In genomic region chr10:21202766-21203457, GRCh38 we compare ENCODE assay signal across 26 cellular contexts.
"Had no signal": no experiment of that assay in that cellular context is flagged by ENCODE, and none has a peak within 500 bp of the region (broad histone marks: within the 10 kb centered on the region; RNA-seq: fewer than 3 reads in every experiment).

No MANE protein-coding gene starts in this region.

- H3K4me3 Mint-ChIP-seq: activated CD8-positive, alpha-beta memory T cell treated with anti-CD3 and anti-CD28 coated beads, Interleukin-2, amount 10 ng/mL, durations not matched to agents 7 days and 5 days; activated naive CD8-positive, alpha-beta T cell treated with anti-CD3 and anti-CD28 coated beads, Interleukin-2, amount 50 U/mL, for 24 hours; activated T-cell treated with anti-CD3 and anti-CD28 coated beads, Interleukin-2, amount 50 U/mL, for 24 hours; activated T-helper 1 cell treated with anti-CD3 and anti-CD28 coated beads, Interleukin-12 subunit alpha, Interleukin-12 subunit beta, Interleukin-2, Interleukin-4 antibody, amounts not matched to agents 30 ng/mL and 10 ng/mL and 1 ng/mL, durations not matched to agents 14 hours and 24 hours and 36 hours; IgD-negative memory B cell; T-helper 17 cell; WTC11 had no signal

- H3K4me1 Mint-ChIP-seq: activated CD8-positive, alpha-beta memory T cell treated with anti-CD3 and anti-CD28 coated beads, Interleukin-2, amount 10 ng/mL, durations not matched to agents 7 days and 5 days; activated naive CD8-positive, alpha-beta T cell treated with anti-CD3 and anti-CD28 coated beads, Interleukin-2, amount 50 U/mL, for 24 hours; IgD-negative memory B cell; T-helper 17 cell had no signal

- H3K36me3 Mint-ChIP-seq: activated CD8-positive, alpha-beta memory T cell treated with anti-CD3 and anti-CD28 coated beads, Interleukin-2, amount 10 ng/mL, durations not matched to agents 7 days and 5 days; IgD-negative memory B cell had no signal

- DNase-seq: activated CD4-positive, alpha-beta T cell treated with anti-CD3 and anti-CD28 coated beads for 48 hours; activated CD4-positive, alpha-beta T cell treated with anti-CD3 and anti-CD28 coated beads, Interleukin-2, amount 50 U/mL, for 4 hours; activated CD4-positive, CD25-positive, alpha-beta regulatory T cell treated with anti-CD3 and anti-CD28 coated beads, Interleukin-2, amount 50 U/mL, for 72 hours; activated CD8-positive, alpha-beta memory T cell treated with anti-CD3 and anti-CD28 coated beads, Interleukin-2, amount 10 ng/mL, durations not matched to agents 7 days and 5 days; activated effector memory CD4-positive, alpha-beta T cell treated with Interleukin-2 at 50 U/mL for 16 hours; activated naive CD4-positive, alpha-beta T cell treated with Interleukin-2 at 50 U/mL for 16 hours; activated naive CD8-positive, alpha-beta T cell treated with anti-CD3 and anti-CD28 coated beads, Interleukin-2, amount 50 U/mL, for 24 hours; activated T-cell treated with anti-CD3 and anti-CD28 coated beads, Interleukin-2, amount 50 U/mL, for 24 hours; central memory CD4-positive, alpha-beta T cell; MV-4-11; NCI-H1092 treated with DMSO at 0.1 percent for 48 hours; NCI-H1417 treated with DMSO at 0.1 percent for 48 hours; NCI-H1694; NCI-H2029; NCI-H2107; NCI-H446; NCI-H524; SIG-M5; T-helper 17 cell; T-helper 9 cell had no signal

- H3K27ac ChIP-seq: breast epithelium, KMS-11 had no signal

- H3K36me3 ChIP-seq: breast epithelium had no signal

- H3K27me3 ChIP-seq: breast epithelium had no signal

- H3K4me1 ChIP-seq: breast epithelium had no signal

- H3K27me3 Mint-ChIP-seq: activated CD8-positive, alpha-beta memory T cell treated with anti-CD3 and anti-CD28 coated beads, Interleukin-2, amount 10 ng/mL, durations not matched to agents 7 days and 5 days had no signal

- H3K27ac Mint-ChIP-seq: activated CD8-positive, alpha-beta memory T cell treated with anti-CD3 and anti-CD28 coated beads, Interleukin-2, amount 10 ng/mL, durations not matched to agents 7 days and 5 days; activated naive CD4-positive, alpha-beta T cell treated with anti-CD3 and anti-CD28 coated beads, Interleukin-2, amount 50 U/mL, for 72 hours; activated naive CD8-positive, alpha-beta T cell treated with anti-CD3 and anti-CD28 coated beads, Interleukin-2, amount 50 U/mL, for 24 hours; activated T-cell treated with anti-CD3 and anti-CD28 coated beads, Interleukin-2, amount 50 U/mL, for 24 hours; activated T-helper 1 cell treated with anti-CD3 and anti-CD28 coated beads, Interleukin-12 subunit alpha, Interleukin-12 subunit beta, Interleukin-2, Interleukin-4 antibody, amounts not matched to agents 30 ng/mL and 10 ng/mL and 1 ng/mL, durations not matched to agents 14 hours and 24 hours and 36 hours; IgD-negative memory B cell; T-helper 17 cell; WTC11 had no signal

- H3K4me3 ChIP-seq: breast epithelium had no signal

- ATAC-seq: activated CD8-positive, alpha-beta memory T cell treated with anti-CD3 and anti-CD28 coated beads, Interleukin-2, amount 10 ng/mL, durations not matched to agents 7 days and 5 days; activated naive CD4-positive, alpha-beta T cell treated with anti-CD3 and anti-CD28 coated beads, Interleukin-2, amount 50 U/mL, for 72 hours; activated naive CD8-positive, alpha-beta T cell treated with anti-CD3 and anti-CD28 coated beads, Interleukin-2, amount 50 U/mL, for 24 hours; T-helper 17 cell; WTC11 had no signal

- H3K4me2 ChIP-seq: KMS-11 had no signal

- H3K9ac ChIP-seq: KMS-11 had no signal
